In genomic region chr10:122903861-122904260, GRCh38 we compare ENCODE assay signal across 15 cellular contexts. TPM values are rescaled to one million over a fixed set of nuclear protein-coding genes. Genes with fewer than 3 reads are reported as not detected.
"Had no signal": no experiment of that assay in that cellular context is flagged by ENCODE, and none has a peak within 500 bp of the region (broad histone marks: within the 10 kb centered on the region; RNA-seq: fewer than 3 reads in every experiment).

No MANE protein-coding gene starts in this region.

RNA-seq across cellular contexts. Expression of gene FAM24A, which starts 6.5 kb away (rescaled TPM):
- total RNA-seq: stomach, subcutaneous adipose tissue, suprapubic skin, temporal lobe, thoracic aorta, thyroid gland, tibial nerve, transverse colon, upper lobe of left lung, upper lobe of right lung, ureter, urinary bladder, uterus, vagina had no signal
- polyA plus RNA-seq: stomach, thymus, urinary bladder had no signal

RNA-seq across cellular contexts. Expression of gene FAM24B, which starts 24.5 kb away (rescaled TPM):
- total RNA-seq: vagina had no signal

RNA-seq across cellular contexts. Expression of gene CUZD1, which starts 58.2 kb away (rescaled TPM):
- total RNA-seq: thoracic aorta, vagina had no signal
